ENCODE assay signal across 8 cellular contexts in the genomic region with DNA sequence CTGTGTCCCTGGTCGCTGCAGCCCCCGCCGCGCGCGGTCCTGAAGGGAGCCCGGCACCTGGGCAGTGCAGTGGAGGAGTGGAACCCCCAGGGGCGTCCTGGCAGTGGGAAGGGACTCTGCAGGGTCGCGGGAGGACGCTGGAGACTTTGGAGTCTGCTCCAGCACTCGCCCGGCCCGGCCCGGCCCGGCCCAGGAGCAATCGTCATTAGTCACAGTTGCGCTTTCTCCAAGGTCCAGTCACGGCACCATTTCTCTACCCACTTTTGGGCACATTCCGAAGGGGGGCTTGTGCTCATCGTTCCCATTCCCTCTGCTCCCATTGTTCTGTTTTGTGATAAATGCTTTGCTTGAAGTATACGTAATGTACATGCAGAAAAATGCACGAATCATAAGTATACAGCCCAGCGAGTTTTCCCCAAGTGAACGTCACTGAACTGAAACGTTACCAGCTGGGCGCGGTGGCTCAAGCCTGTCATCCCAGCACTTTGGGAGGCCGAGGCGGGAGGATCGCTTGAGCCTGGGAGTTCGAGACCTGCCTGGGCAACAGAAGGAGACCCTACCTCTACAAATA. TPM values are rescaled to one million over a fixed set of nuclear protein-coding genes. Genes with fewer than 3 reads are reported as not detected.
DNase-seq lines count a peak whose midpoint lies in the region; ATAC-seq and TF ChIP-seq lines count a peak whose summit lies in the region.

No MANE protein-coding gene starts in this region.

- peak; percentile 16 for ATAC-seq in HG02973 (IDR thresholded peaks at IDR 0.05; ENCODE audit: unreplicated experiment)
- peak; percentile 5 for ATAC-seq in esophagus mucosa
- no peak for ATAC-seq in GM18502 (IDR thresholded peaks at IDR 0.05; ENCODE audit: poor library complexity, unreplicated experiment)
- ATAC-seq in HG03469 (IDR thresholded peaks at IDR 0.05; ENCODE audit: unreplicated experiment) = no peak

- TF ChIP-seq CTCF in GM10266 (IDR thresholded peaks at IDR 0.05; ENCODE audit: control insufficient read depth, insufficient read depth, low read depth, missing control alignments) (no peak), nephron progenitor cell (IDR thresholded peaks at IDR 0.05) (no peak)

- H3K36me3 Mint-ChIP-seq in T-helper 1 cell treated with Interleukin-12 subunit alpha and Interleukin-12 subunit beta and Interleukin-4 antibody, amounts not matched to agents 30 μg/mL and 1 μg/mL, for 36 hours (ENCODE audit: low read depth) = peaks cover 28% of the 10 kb centered on the region
- peaks cover 60% of the 10 kb centered on the region for H3K36me3 Mint-ChIP-seq in nephron progenitor cell (ENCODE audit: low read depth)

- no peaks in the 10 kb centered on the region for H3K27me3 Mint-ChIP-seq in T-helper 1 cell treated with Interleukin-12 subunit alpha and Interleukin-12 subunit beta and Interleukin-4 antibody, amounts not matched to agents 30 μg/mL and 1 μg/mL, for 36 hours (ENCODE audit: low read depth)
- no peaks in the 10 kb centered on the region for H3K27me3 Mint-ChIP-seq in nephron progenitor cell (ENCODE audit: low read depth, poor library complexity)

- H3K9me3 Mint-ChIP-seq in T-helper 1 cell treated with Interleukin-12 subunit alpha and Interleukin-12 subunit beta and Interleukin-4 antibody, amounts not matched to agents 30 μg/mL and 1 μg/mL, for 36 hours = no peaks in the 10 kb centered on the region
- H3K9me3 Mint-ChIP-seq in nephron progenitor cell = no peaks in the 10 kb centered on the region

- peak overlapping the region; percentile 89 for H3K27ac Mint-ChIP-seq in T-helper 1 cell treated with Interleukin-12 subunit alpha and Interleukin-12 subunit beta and Interleukin-4 antibody, amounts not matched to agents 30 μg/mL and 1 μg/mL, for 36 hours
- H3K27ac Mint-ChIP-seq in nephron progenitor cell = no peak overlapping the region

- peak overlapping the region; percentile 95 for H3K4me3 Mint-ChIP-seq in T-helper 1 cell treated with Interleukin-12 subunit alpha and Interleukin-12 subunit beta and Interleukin-4 antibody, amounts not matched to agents 30 μg/mL and 1 μg/mL, for 36 hours
- H3K4me3 Mint-ChIP-seq in nephron progenitor cell = peak overlapping the region; percentile 92

- H3K4me1 Mint-ChIP-seq in T-helper 1 cell treated with Interleukin-12 subunit alpha and Interleukin-12 subunit beta and Interleukin-4 antibody, amounts not matched to agents 30 μg/mL and 1 μg/mL, for 36 hours (ENCODE audit: low read depth) = peaks cover 21% of the 10 kb centered on the region
- H3K4me1 Mint-ChIP-seq in nephron progenitor cell = peaks cover 49% of the 10 kb centered on the region

- DNase-seq in GM10266 (ENCODE audit: extremely low spot score) (peak; percentile 59), nephron progenitor cell (no peak)
- DNase-seq in activated CD8-positive, alpha-beta memory T cell treated with anti-CD3 and anti-CD28 coated beads, Interleukin-2, amount 50 U/mL, for 48 hours = no peak

RNA-seq across cellular contexts. Expression of gene THAP3, which starts 1.0 kb away (rescaled TPM):
- 6.4 TPM for total RNA-seq in esophagus mucosa

RNA-seq across cellular contexts. Expression of gene PHF13, which starts 12.1 kb away (rescaled TPM):
- total RNA-seq in esophagus mucosa = 7.5 TPM

RNA-seq across cellular contexts. Expression of gene KLHL21, which starts 23.0 kb away (rescaled TPM):
- total RNA-seq in esophagus mucosa = 26.6 TPM

RNA-seq across cellular contexts. Expression of gene ZBTB48, which starts 45.9 kb away (rescaled TPM):
- total RNA-seq in esophagus mucosa = 14.5 TPM

Comparison
In these comparisons a context has a peak if more than half of its experiments do, and no peak if none do; other contexts are left out.
1. ATAC-seq: peak in HG02973 (single experiment) and esophagus mucosa (single experiment); none in GM18502 (single experiment) and HG03469 (single experiment).